ENCODE assay signal across 17 cellular contexts in genomic region chr10:91137011-91137643, GRCh38.
DNase-seq lines count a peak whose midpoint lies in the region; ATAC-seq, FAIRE-seq and TF ChIP-seq lines count a peak whose summit lies in the region.
"Had no signal": no experiment of that assay in that cellular context is flagged by ENCODE, and none has a peak within 500 bp of the region (broad histone marks: within the 10 kb centered on the region; RNA-seq: fewer than 3 reads in every experiment).

No MANE protein-coding gene starts in this region.

- H3K4me2 ChIP-seq in HepG2 (ENCODE audit: low read depth, low read length): no peak overlapping the region
- H3K4me2 ChIP-seq: BLaER1 treated with 17β-estradiol and CSF1 and Interleukin-3, amounts not matched to agents 10 nM and 100 nM had no signal

- H3K9ac ChIP-seq in HepG2 (ENCODE audit: insufficient read depth, low read depth, low read length): no peak overlapping the region
- H3K9ac ChIP-seq in SK-N-MC (ENCODE audit: insufficient read length): peak overlapping the region; percentile 62
- H3K9ac ChIP-seq: BLaER1 treated with 17β-estradiol and CSF1 and Interleukin-3, amounts not matched to agents 10 nM and 100 nM had no signal

- H3K36me3 ChIP-seq in HepG2 (replicated peaks in 1 of 2; ENCODE audit: control insufficient read depth in 1 of 2, insufficient read depth in 2 of 2, low read length in 2 of 2): no peaks in the 10 kb centered on the region
- H3K36me3 ChIP-seq in right lobe of liver: no peaks in the 10 kb centered on the region
- H3K36me3 ChIP-seq in SK-N-MC (ENCODE audit: insufficient read depth, low read length): no peaks in the 10 kb centered on the region
- H3K36me3 ChIP-seq: BLaER1 treated with 17β-estradiol and CSF1 and Interleukin-3, amounts not matched to agents 10 nM and 100 nM had no signal

- no peak overlapping the region for H3K27ac ChIP-seq in HepG2 (ENCODE audit: extremely low read length, insufficient read depth, low read length)
- no peak overlapping the region for H3K27ac ChIP-seq in right lobe of liver
- peak overlapping the region; percentile 99 for H3K27ac ChIP-seq in SK-N-MC
- H3K27ac ChIP-seq: BLaER1 treated with 17β-estradiol and CSF1 and Interleukin-3, amounts not matched to agents 10 nM and 100 nM; C4-2B had no signal

- no peak for TF ChIP-seq RAD21 in HepG2 (CRISPR knock-in tag; IDR thresholded peaks at IDR 0.05)

- POLR2A ChIA-PET in HepG2 (lab: Yijun Ruan, JAX): no interaction called here

- intact Hi-C loops in HepG2 (cut with micrococcal nuclease; ENCODE audit: unreplicated experiment): no loop called here
- intact Hi-C loops in right lobe of liver (cut with DNase I): no loop called here

- no peak for FAIRE-seq in HepG2 (lab: Jason Lieb, UNC)
- FAIRE-seq: A204.1, D721Med, GM12878, GM18507 had no signal

- H3K4me1 ChIP-seq in HepG2 (ENCODE audit: insufficient read depth, low read length) (no peaks in the 10 kb centered on the region), right lobe of liver (no peaks in the 10 kb centered on the region)
- H3K4me1 ChIP-seq: Caco-2 had no signal

- H3K9me3 ChIP-seq in HepG2 (ENCODE audit: low read length) (no peaks in the 10 kb centered on the region), right lobe of liver (no peaks in the 10 kb centered on the region), SK-N-MC (ENCODE audit: low read depth, low read length) (no peaks in the 10 kb centered on the region)
- H3K9me3 ChIP-seq: BLaER1 treated with 17β-estradiol and CSF1 and Interleukin-3, amounts not matched to agents 10 nM and 100 nM; Caco-2 had no signal

- no peak for ATAC-seq in HepG2
- no peak for ATAC-seq in right lobe of liver
- ATAC-seq: CD8-positive, alpha-beta T cell; GM12878 had no signal

- no peaks in the 10 kb centered on the region for H3K79me2 ChIP-seq in HepG2 (ENCODE audit: insufficient read depth, low read length)

- WGBS in HepG2 (ENCODE audit: low lambda C conversion rate): 77% methylated on average over 6 of the region's 6 CpGs
- over 99% methylated on average over 6 of the region's 6 CpGs for WGBS in right lobe of liver (ENCODE audit: insufficient coverage, low coverage, low lambda C conversion rate, missing lambda C conversion rate)

- 0 out of 5 replicates have a peak, but pooled peaks cover 0 to 5% of the 10 kb centered on the region in 2 experiments for H3K27me3 ChIP-seq in HepG2 (ENCODE audit: control insufficient read depth in 1 of 2, insufficient read depth in 2 of 2, low read length in 2 of 2)
- H3K27me3 ChIP-seq in right lobe of liver: no peaks in the 10 kb centered on the region
- H3K27me3 ChIP-seq: BLaER1 treated with 17β-estradiol and CSF1 and Interleukin-3, amounts not matched to agents 10 nM and 100 nM had no signal

- no TSS peak for BruUV-seq in HepG2 (replicated peaks; lab: Mats Ljungman, UMichigan)

- no peak for TF ChIP-seq EP300 in HepG2 (IDR thresholded peaks at IDR 0.05; ENCODE audit: low read depth in 2 of 2, low read length in 2 of 2)
- no peak for TF ChIP-seq EP300 in HepG2 (CRISPR knock-in tag; IDR thresholded peaks at IDR 0.05; ENCODE audit: borderline replicate concordance)

- H4K20me1 ChIP-seq in HepG2 (ENCODE audit: insufficient read depth, low read length): no peaks in the 10 kb centered on the region
- H4K20me1 ChIP-seq: BLaER1 treated with 17β-estradiol and CSF1 and Interleukin-3, amounts not matched to agents 10 nM and 100 nM had no signal

- CTCF ChIA-PET in HepG2 (lab: Yijun Ruan, JAX; ENCODE audit: low intra/inter-chr PET ratio, low total read pairs): no interaction called here

- TF ChIP-seq POLR2A in HepG2 (IDR thresholded peaks at IDR 0.05; ENCODE audit: insufficient read depth in 1 of 2, low read depth in 2 of 2, low read length in 2 of 2) (no peak), right lobe of liver (IDR thresholded peaks at IDR 0.05) (no peak)

- in situ Hi-C loops in HepG2 (cut with HindIII; ENCODE audit: extremely low pct_ligation_motif_present, low pct_unique_long_range_greater_than_20kb): no loop called here

- H2AFZ ChIP-seq in HepG2 (ENCODE audit: low read length): no peak overlapping the region

- no peak overlapping the region for H3K4me3 ChIP-seq in HepG2 (replicated peaks in 1 of 3; ENCODE audit: insufficient read depth in 1 of 3, low read depth in 2 of 3, low read length in 3 of 3)
- H3K4me3 ChIP-seq in right lobe of liver: no peak overlapping the region
- H3K4me3 ChIP-seq in SK-N-MC: no peak overlapping the region
- H3K4me3 ChIP-seq: BLaER1 treated with 17β-estradiol and CSF1 and Interleukin-3, amounts not matched to agents 10 nM and 100 nM; GM12878 had no signal

- TF ChIP-seq CTCF in HepG2 (CRISPR knock-in tag; IDR thresholded peaks at IDR 0.05): no peak
- no peak for TF ChIP-seq CTCF in right lobe of liver (IDR thresholded peaks at IDR 0.05)

- DNase-seq in HepG2 (ENCODE audit: low spot score): no peak
- no peak for DNase-seq in right lobe of liver
- peak; percentile 91 for DNase-seq in SK-N-MC (ENCODE audit: low read depth, low spot score)
- DNase-seq in EL: no peak
- DNase-seq in NCI-H187 (lab: John Stamatoyannopoulos, UW): no peak
- DNase-seq: 8988T; AML-193; Caco-2; CD4-positive, alpha-beta T cell; CD8-positive, alpha-beta T cell; GDM1 had no signal

TF ChIP-seq in HepG2, 621 proteins besides CTCF, POLR2A, EP300 and RAD21:
- TF ChIP-seq PCBP2 (optimal IDR thresholded peaks at IDR 0.05; ENCODE audit: low read depth, low read length, poor library complexity, severe bottlenecking) (peak; percentile 67), MXI1 (IDR thresholded peaks at IDR 0.05; ENCODE audit: borderline replicate concordance, low read depth, low read length) (no peak), PCBP1 (IDR thresholded peaks at IDR 0.05; ENCODE audit: borderline replicate concordance, low read depth, low read length) (0 out of 2 replicates have a peak, but pooled peaks have one; percentile 81), HNRNPK (IDR thresholded peaks at IDR 0.05; ENCODE audit: low read depth, low read length, poor library complexity, severe bottlenecking) (peak; percentile 90)
